ENCODE assay signal across 8 cellular contexts in genomic region chr11:119108151-119108856, GRCh38. TPM values are rescaled to one million over a fixed set of nuclear protein-coding genes. Genes with fewer than 3 reads are reported as not detected.
DNase-seq lines count a peak whose midpoint lies in the region; ATAC-seq, FAIRE-seq and TF ChIP-seq lines count a peak whose summit lies in the region.

No MANE protein-coding gene starts in this region.

- no peaks in the 10 kb centered on the region for H3K9me3 Mint-ChIP-seq in activated naive CD8-positive, alpha-beta T cell treated with anti-CD3 and anti-CD28 coated beads, Interleukin-2, amount 50 U/mL, for 24 hours

- H3K9me3 ChIP-seq in BE2C (no peaks in the 10 kb centered on the region), iPS-18a (ENCODE audit: control insufficient read depth, low read depth, low read length) (no peaks in the 10 kb centered on the region), small intestine (ENCODE audit: control insufficient read depth, low read depth) (no peaks in the 10 kb centered on the region)

- peak overlapping the region; percentile 92 for H3K4me3 Mint-ChIP-seq in activated naive CD8-positive, alpha-beta T cell treated with anti-CD3 and anti-CD28 coated beads, Interleukin-2, amount 50 U/mL, for 24 hours

- DNase-seq in BE2C (peak; percentile 68), NCI-H526 treated with DMSO at 0.1 percent for 48 hours (lab: John Stamatoyannopoulos, UW) (peak; percentile 95), small intestine (peak; percentile 82), putamen (ENCODE audit: low spot score) (no peak)
- DNase-seq in activated naive CD8-positive, alpha-beta T cell treated with anti-CD3 and anti-CD28 coated beads, Interleukin-2, amount 50 U/mL, for 24 hours: no peak

- H3K9ac ChIP-seq in iPS-18a (ENCODE audit: low read length): no peak overlapping the region

- H3K4me3 ChIP-seq in BE2C (ENCODE audit: low read depth, low read length) (peak overlapping the region; percentile 75), iPS-18a (ENCODE audit: low read length) (peak overlapping the region; percentile 62), small intestine (ENCODE audit: low read depth in 1 of 2, low read length in 2 of 2) (peak overlapping the region; percentile 81 to 98)

- H3K27ac Mint-ChIP-seq in activated naive CD8-positive, alpha-beta T cell treated with anti-CD3 and anti-CD28 coated beads, Interleukin-2, amount 50 U/mL, for 24 hours: peak overlapping the region; percentile 89

- H3K4me1 ChIP-seq in BE2C (peaks cover 12% of the 10 kb centered on the region), iPS-18a (ENCODE audit: control insufficient read depth, low read depth, low read length) (peaks cover 13% of the 10 kb centered on the region), small intestine (ENCODE audit: control insufficient read depth in 2 of 2, insufficient read depth in 1 of 2, low read depth in 1 of 2, low read length in 1 of 2) (peaks cover 8 to 12% of the 10 kb centered on the region in 2 donors)

- FAIRE-seq in small intestine (lab: Jason Lieb, UNC): no peak

- H3K4me1 Mint-ChIP-seq in activated naive CD8-positive, alpha-beta T cell treated with anti-CD3 and anti-CD28 coated beads, Interleukin-2, amount 50 U/mL, for 24 hours: peaks cover 41% of the 10 kb centered on the region

- ATAC-seq in GM18502 (IDR thresholded peaks at IDR 0.05; ENCODE audit: poor library complexity, unreplicated experiment) (peak; percentile 26), HG03159 (IDR thresholded peaks at IDR 0.05; ENCODE audit: unreplicated experiment) (no peak)
- ATAC-seq in activated naive CD8-positive, alpha-beta T cell treated with anti-CD3 and anti-CD28 coated beads, Interleukin-2, amount 50 U/mL, for 24 hours: peak; percentile 31

- TF ChIP-seq CTCF in BE2C (IDR thresholded peaks at IDR 0.05; ENCODE audit: low read depth, low read length): no peak

- 7 to 13% (median 11%) methylated on average over 8 of the region's 8 CpGs for WGBS in small intestine, 3 donors

- peaks cover 17% of the 10 kb centered on the region for H3K36me3 Mint-ChIP-seq in activated naive CD8-positive, alpha-beta T cell treated with anti-CD3 and anti-CD28 coated beads, Interleukin-2, amount 50 U/mL, for 24 hours (ENCODE audit: low read depth)

- no peak overlapping the region for H3K27ac ChIP-seq in iPS-18a (ENCODE audit: low read length)
- H3K27ac ChIP-seq in small intestine (ENCODE audit: low read depth in 1 of 2, low read length in 1 of 2): peak overlapping the region; percentile 85

- H3K27me3 ChIP-seq in BE2C: no peaks in the 10 kb centered on the region
- H3K27me3 ChIP-seq in iPS-18a (ENCODE audit: control insufficient read depth, insufficient read depth, low read length): peaks cover 19% of the 10 kb centered on the region
- H3K27me3 ChIP-seq in small intestine (ENCODE audit: control insufficient read depth in 2 of 2, insufficient read depth in 2 of 2, low read length in 2 of 2): no peaks in the 10 kb centered on the region

- H3K27me3 Mint-ChIP-seq in activated naive CD8-positive, alpha-beta T cell treated with anti-CD3 and anti-CD28 coated beads, Interleukin-2, amount 50 U/mL, for 24 hours: no peaks in the 10 kb centered on the region

- peaks cover 20% of the 10 kb centered on the region for H3K36me3 ChIP-seq in BE2C
- H3K36me3 ChIP-seq in iPS-18a (ENCODE audit: control insufficient read depth, low read depth, low read length): no peaks in the 10 kb centered on the region
- peaks cover 19 to 23% of the 10 kb centered on the region in 2 donors for H3K36me3 ChIP-seq in small intestine (ENCODE audit: control insufficient read depth in 2 of 2, insufficient read depth in 2 of 2, low read length in 2 of 2)

RNA-seq across cellular contexts. Expression of gene C2CD2L, which starts 1.2 kb away (rescaled TPM):
- polyA plus RNA-seq in BE2C (2012; ENCODE audit: insufficient read depth, insufficient read length, low read depth): 123 TPM
- 10 to 100 TPM; 14.9 to 21.7 (median 19.2) TPM for polyA plus RNA-seq in small intestine

RNA-seq across cellular contexts. Expression of gene DPAGT1, which starts 6.7 kb away (rescaled TPM):
- polyA plus RNA-seq in BE2C (2012; ENCODE audit: insufficient read depth, insufficient read length, low read depth): 101 TPM
- polyA plus RNA-seq in small intestine: 10 to 100 TPM; 10.8 to 51.2 (median 12.5) TPM

RNA-seq across cellular contexts. Expression of gene HINFP, which starts 13.1 kb away (rescaled TPM):
- 84.1 TPM for polyA plus RNA-seq in BE2C (2012; ENCODE audit: insufficient read depth, insufficient read length, low read depth)
- polyA plus RNA-seq in small intestine: 10 to 100 TPM; 12.3 to 24.4 (median 14.3) TPM

RNA-seq across cellular contexts. Expression of gene HMBS, which starts 23.6 kb away (rescaled TPM):
- 44.4 TPM for polyA plus RNA-seq in BE2C (2012; ENCODE audit: insufficient read depth, insufficient read length, low read depth)
- polyA plus RNA-seq in small intestine: 10 to 100 TPM; 19.5 to 45.3 (median 21.5) TPM

RNA-seq across cellular contexts. Expression of gene ABCG4, which starts 40.5 kb away (rescaled TPM):
- polyA plus RNA-seq in BE2C (2012; ENCODE audit: insufficient read depth, insufficient read length, low read depth): 1.5 TPM
- under 1 TPM in 2 of 3 donors, not detected in 1; 0.27 to 0.73 TPM for polyA plus RNA-seq in small intestine

Comparison
In these comparisons a context has a peak if more than half of its experiments do, and no peak if none do; other contexts are left out.
1. DNase-seq: peak in BE2C (single experiment), NCI-H526 treated with DMSO at 0.1 percent for 48 hours (single experiment) and small intestine (single experiment); none in activated naive CD8-positive, alpha-beta T cell treated with anti-CD3 and anti-CD28 coated beads, Interleukin-2, amount 50 U/mL, for 24 hours (single experiment) and putamen (single experiment).
2. Peak in every context shown above with its lines, with median percentiles within 50 percentile points of each other: H3K4me3 ChIP-seq.